Comparison of ENCODE assay signal across 8 cellular contexts in genomic region chr12:56150563-56150962, GRCh38. TPM values are rescaled to one million over a fixed set of nuclear protein-coding genes. Genes with fewer than 3 reads are reported as not detected.
DNase-seq lines count a peak whose midpoint lies in the region; ATAC-seq and TF ChIP-seq lines count a peak whose summit lies in the region.

No MANE protein-coding gene starts in this region.

- H3K27me3 ChIP-seq in RWPE2 (ENCODE audit: insufficient read depth, poor library complexity, severe bottlenecking) (no peaks in the 10 kb centered on the region), heart left ventricle (no peaks in the 10 kb centered on the region)

- no peak for DNase-seq in activated T-cell treated with anti-CD3 and anti-CD28 coated beads, Interleukin-2, amount 50 U/mL, for 72 hours
- DNase-seq in activated T-cell treated with anti-CD3 and anti-CD28 coated beads for 4 hours, result no peak
- no peak for DNase-seq in RWPE2 (ENCODE audit: low spot score)
- DNase-seq in effector memory CD8-positive, alpha-beta T cell, result no peak
- no peak for DNase-seq in stimulated activated naive CD8-positive, alpha-beta T cell treated with anti-CD3 and anti-CD28 coated beads, Interleukin-15, amount 100 ng/mL, for 72 hours
- no peak for DNase-seq in heart left ventricle
- DNase-seq in GOT3 (lab: John Stamatoyannopoulos, UW), result no peak

- H3K9me3 Mint-ChIP-seq in activated T-cell treated with anti-CD3 and anti-CD28 coated beads, Interleukin-2, amount 50 U/mL, for 72 hours, result no peaks in the 10 kb centered on the region
- no peaks in the 10 kb centered on the region for H3K9me3 Mint-ChIP-seq in effector memory CD8-positive, alpha-beta T cell
- no peaks in the 10 kb centered on the region for H3K9me3 Mint-ChIP-seq in stimulated activated naive CD8-positive, alpha-beta T cell treated with anti-CD3 and anti-CD28 coated beads, Interleukin-15, amount 100 ng/mL, for 72 hours

- ATAC-seq in activated T-cell treated with anti-CD3 and anti-CD28 coated beads, Interleukin-2, amount 50 U/mL, for 72 hours (replicated peaks in 1 of 2), result no peak
- ATAC-seq in RWPE2 (ENCODE audit: low read depth) (no peak), heart left ventricle (no peak), HG03469 (IDR thresholded peaks at IDR 0.05; ENCODE audit: unreplicated experiment) (no peak)
- no peak for ATAC-seq in effector memory CD8-positive, alpha-beta T cell (replicated peaks)
- ATAC-seq in stimulated activated naive CD8-positive, alpha-beta T cell treated with anti-CD3 and anti-CD28 coated beads, Interleukin-15, amount 100 ng/mL, for 72 hours, result no peak

- H3K4me3 ChIP-seq in RWPE2 (ENCODE audit: severe bottlenecking), result no peak overlapping the region
- H3K4me3 ChIP-seq in heart left ventricle, result no peak overlapping the region

- WGBS in heart left ventricle, 4 donors, result 62 to 69% (median 67%) methylated on average over 3 of the region's 3 CpGs

- H3K27me3 Mint-ChIP-seq in activated T-cell treated with anti-CD3 and anti-CD28 coated beads, Interleukin-2, amount 50 U/mL, for 72 hours (ENCODE audit: low read depth), result no peaks in the 10 kb centered on the region
- no peaks in the 10 kb centered on the region for H3K27me3 Mint-ChIP-seq in effector memory CD8-positive, alpha-beta T cell
- H3K27me3 Mint-ChIP-seq in stimulated activated naive CD8-positive, alpha-beta T cell treated with anti-CD3 and anti-CD28 coated beads, Interleukin-15, amount 100 ng/mL, for 72 hours, result no peaks in the 10 kb centered on the region

- peak overlapping the region; percentile 94 for H3K27ac Mint-ChIP-seq in activated T-cell treated with anti-CD3 and anti-CD28 coated beads, Interleukin-2, amount 50 U/mL, for 72 hours
- peak overlapping the region; percentile 90 to 93 for H3K27ac Mint-ChIP-seq in effector memory CD8-positive, alpha-beta T cell
- peak overlapping the region; percentile 80 to 82 for H3K27ac Mint-ChIP-seq in stimulated activated naive CD8-positive, alpha-beta T cell treated with anti-CD3 and anti-CD28 coated beads, Interleukin-15, amount 100 ng/mL, for 72 hours

- peaks cover 50% of the 10 kb centered on the region for H3K4me1 Mint-ChIP-seq in activated T-cell treated with anti-CD3 and anti-CD28 coated beads, Interleukin-2, amount 50 U/mL, for 72 hours (ENCODE audit: low read depth)
- H3K4me1 Mint-ChIP-seq in effector memory CD8-positive, alpha-beta T cell (ENCODE audit: low read depth in 2 of 2), result peaks cover 11 to 15% of the 10 kb centered on the region in 2 donors
- H3K4me1 Mint-ChIP-seq in stimulated activated naive CD8-positive, alpha-beta T cell treated with anti-CD3 and anti-CD28 coated beads, Interleukin-15, amount 100 ng/mL, for 72 hours, result peaks cover 41% of the 10 kb centered on the region

- H3K36me3 ChIP-seq in RWPE2 (ENCODE audit: low read depth), result no peaks in the 10 kb centered on the region
- H3K36me3 ChIP-seq in heart left ventricle, result peaks cover 0 to 12% (median 0%) of the 10 kb centered on the region in 9 donors

- peak overlapping the region; percentile 84 for H3K27ac ChIP-seq in RWPE2 (ENCODE audit: poor library complexity, severe bottlenecking)
- H3K27ac ChIP-seq in heart left ventricle, result peak overlapping the region in 1 of 12 donors; percentile 35

- H3K9me3 ChIP-seq in RWPE2 (ENCODE audit: severe bottlenecking) (no peaks in the 10 kb centered on the region), heart left ventricle (peaks cover 0 to under 1% (median 0%) of the 10 kb centered on the region in 12 donors)

- no peak for TF ChIP-seq POLR2A in heart left ventricle (IDR thresholded peaks at IDR 0.05)

- intact Hi-C loops in heart left ventricle (cut with DNase I), result no loop called here

- peak overlapping the region; percentile 77 to 96 for H3K4me3 Mint-ChIP-seq in activated T-cell treated with anti-CD3 and anti-CD28 coated beads, Interleukin-2, amount 50 U/mL, for 72 hours
- H3K4me3 Mint-ChIP-seq in effector memory CD8-positive, alpha-beta T cell, result peak overlapping the region; percentile 81 to 88
- peak overlapping the region; percentile 40 to 59 for H3K4me3 Mint-ChIP-seq in stimulated activated naive CD8-positive, alpha-beta T cell treated with anti-CD3 and anti-CD28 coated beads, Interleukin-15, amount 100 ng/mL, for 72 hours

- H3K4me1 ChIP-seq in RWPE2 (ENCODE audit: insufficient read depth, poor library complexity, severe bottlenecking) (no peaks in the 10 kb centered on the region), heart left ventricle (peaks cover 4 to 43% (median 27%) of the 10 kb centered on the region in 12 donors)

- TF ChIP-seq CTCF in RWPE2 (IDR thresholded peaks at IDR 0.05; ENCODE audit: poor library complexity, severe bottlenecking) (no peak), heart left ventricle (IDR thresholded peaks at IDR 0.05) (no peak)

- H3K36me3 Mint-ChIP-seq in activated T-cell treated with anti-CD3 and anti-CD28 coated beads, Interleukin-2, amount 50 U/mL, for 72 hours (ENCODE audit: insufficient read depth in 2 of 2), result peaks cover 3 to 7% of the 10 kb centered on the region in 2 donors
- H3K36me3 Mint-ChIP-seq in effector memory CD8-positive, alpha-beta T cell (ENCODE audit: insufficient read depth), result peaks cover 28% of the 10 kb centered on the region

RNA-seq across cellular contexts. Expression of gene MYL6B, which starts 1.8 kb away (rescaled TPM):
- 100 to 1,000 TPM in 1 of 2 donors, 10 to 100 TPM in 1; 96.3 to 111 TPM for total RNA-seq in activated T-cell treated with anti-CD3 and anti-CD28 coated beads, Interleukin-2, amount 50 U/mL, for 72 hours
- 10 to 100 TPM; 30.1 to 55.2 (median 41.1) TPM for total RNA-seq in heart left ventricle
- 10 to 100 TPM; 27.5 to 65.9 TPM for polyA plus RNA-seq in heart left ventricle

RNA-seq across cellular contexts. Expression of gene MYL6, which starts 7.6 kb away (rescaled TPM):
- total RNA-seq in activated T-cell treated with anti-CD3 and anti-CD28 coated beads, Interleukin-2, amount 50 U/mL, for 72 hours, result 100 to 1,000 TPM; 391 to 492 TPM
- total RNA-seq in heart left ventricle, result 100 to 1,000 TPM; 355 to 949 (median 613) TPM
- polyA plus RNA-seq in heart left ventricle, result 1,000 to 10,000 TPM in 1 of 2 donors, 100 to 1,000 TPM in 1; 745 to 1,383 TPM

RNA-seq across cellular contexts. Expression of gene ESYT1, which starts 22.5 kb away (rescaled TPM):
- total RNA-seq in activated T-cell treated with anti-CD3 and anti-CD28 coated beads, Interleukin-2, amount 50 U/mL, for 72 hours, result 10 to 100 TPM; 74.6 to 84.6 TPM
- 10 to 100 TPM; 26.8 to 81.1 (median 43.4) TPM for total RNA-seq in heart left ventricle
- polyA plus RNA-seq in heart left ventricle, result 10 to 100 TPM; 17.0 to 67.3 TPM

RNA-seq across cellular contexts. Expression of gene ZC3H10, which starts 32.5 kb away (rescaled TPM):
- total RNA-seq in activated T-cell treated with anti-CD3 and anti-CD28 coated beads, Interleukin-2, amount 50 U/mL, for 72 hours, result 10 to 100 TPM in 1 of 2 donors, 1 to 10 TPM in 1; 7.4 to 11.8 TPM
- 1 to 10 TPM; 2.7 to 6.4 (median 4.9) TPM for total RNA-seq in heart left ventricle
- polyA plus RNA-seq in heart left ventricle, result 1 to 10 TPM; 3.5 to 3.9 TPM

RNA-seq across cellular contexts. Expression of gene RPL41, which starts 34.1 kb away (rescaled TPM):
- 1,000 to 10,000 TPM; 5,172 to 5,269 TPM for total RNA-seq in activated T-cell treated with anti-CD3 and anti-CD28 coated beads, Interleukin-2, amount 50 U/mL, for 72 hours
- total RNA-seq in heart left ventricle, result 1,000 to 10,000 TPM in 8 of 9 donors, 100 to 1,000 TPM in 1; 533 to 2,381 (median 1,999) TPM
- polyA plus RNA-seq in heart left ventricle, result 1,000 to 10,000 TPM in 1 of 2 donors, 100 to 1,000 TPM in 1; 752 to 4,466 TPM
